In the genomic region with DNA sequence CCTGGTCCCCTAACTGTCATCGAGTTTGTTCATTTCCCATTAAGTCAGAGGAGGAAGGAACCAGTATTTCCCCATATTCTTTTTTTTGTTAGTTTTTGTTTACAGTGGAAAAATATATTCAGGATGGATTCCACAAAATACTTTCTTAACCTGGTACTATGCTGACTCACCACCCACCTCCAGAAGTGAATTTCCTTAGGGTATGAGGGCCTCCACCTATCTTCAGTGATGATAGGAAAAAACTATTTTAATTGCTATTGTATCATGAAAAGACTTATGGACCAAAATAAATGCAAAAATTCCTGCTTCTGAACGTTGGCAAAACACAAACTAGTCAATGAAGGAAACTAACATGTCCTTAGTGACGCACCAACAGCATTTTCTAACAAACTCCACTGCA, we compare ENCODE assay signal across 22 cellular contexts.
DNase-seq lines count a peak whose midpoint lies in the region; ATAC-seq, FAIRE-seq and TF ChIP-seq lines count a peak whose summit lies in the region.
"Had no signal": no experiment of that assay in that cellular context is flagged by ENCODE, and none has a peak within 500 bp of the region (broad histone marks: within the 10 kb centered on the region; RNA-seq: fewer than 3 reads in every experiment).

No MANE protein-coding gene starts in this region.

- in situ Hi-C loops in mammary epithelial cell (cut with MboI; ENCODE audit: low sequenced_read_pairs in 2 of 2) = loop anchor here in 1 of 2 donors (25.0 kb wide), 1 partner anchor 1110 kb away; no protein-coding TSS in a partner anchor
- in situ Hi-C loops in GM13977 (cut with MboI; ENCODE audit: low pct_unique_long_range_greater_than_20kb, low sequenced_read_pairs, unreplicated experiment) = no loop called here

- FAIRE-seq in pancreas (lab: Jason Lieb, UNC) (no peak), RCC 7860 (lab: Jason Lieb, UNC) (no peak)
- FAIRE-seq: A549, D721Med, G401.6, GM12891, GM18507, H1 had no signal

- no TSS peak for BruUV-seq in mammary epithelial cell (replicated peaks; lab: Mats Ljungman, UMichigan)

- intact Hi-C loops in mammary epithelial cell (cut with micrococcal nuclease) = no loop called here
- intact Hi-C loops in breast epithelium (cut with DNase I; ENCODE audit: low total_unique reads) = no loop called here
- intact Hi-C loops in pancreas (cut with DNase I) = no loop called here
- intact Hi-C loops in heart left ventricle (cut with DNase I) = loop anchor here in 1 of 10 donors (10.0 kb wide), 1 partner anchor 1113 kb away; no protein-coding TSS in a partner anchor

- H3K36me3 ChIP-seq in mammary epithelial cell (ENCODE audit: insufficient read depth, low read length) = no peaks in the 10 kb centered on the region
- no peaks in the 10 kb centered on the region for H3K36me3 ChIP-seq in breast epithelium
- no peaks in the 10 kb centered on the region for H3K36me3 ChIP-seq in pancreas
- no peaks in the 10 kb centered on the region for H3K36me3 ChIP-seq in heart left ventricle

- dilution Hi-C loops in mammary epithelial cell (cut with HindIII; ENCODE audit: low sequenced_read_pairs) = no loop called here

- H2AFZ ChIP-seq in mammary epithelial cell (ENCODE audit: low read depth, low read length) = no peak overlapping the region

- no peaks in the 10 kb centered on the region for H3K79me2 ChIP-seq in mammary epithelial cell (ENCODE audit: insufficient read depth, low read length)

- H3K4me1 ChIP-seq in mammary epithelial cell (ENCODE audit: insufficient read depth, low read length) (peaks cover 6% of the 10 kb centered on the region), breast epithelium (no peaks in the 10 kb centered on the region), pancreas (peaks cover 4 to 18% (median 17%) of the 10 kb centered on the region in 3 donors), heart left ventricle (peaks cover 0 to 11% (median 0%) of the 10 kb centered on the region in 12 donors)

- H3K27ac ChIP-seq in mammary epithelial cell (ENCODE audit: insufficient read depth, low read depth, low read length) = no peak overlapping the region
- no peak overlapping the region for H3K27ac ChIP-seq in breast epithelium
- H3K27ac ChIP-seq in pancreas = no peak overlapping the region
- no peak overlapping the region for H3K27ac ChIP-seq in heart left ventricle
- H3K27ac ChIP-seq: 22Rv1, A549, C4-2B, HL-60 had no signal

- no peak overlapping the region for H3K4me2 ChIP-seq in mammary epithelial cell (ENCODE audit: insufficient read depth, low read depth, low read length)
- H3K4me2 ChIP-seq: A549 had no signal

- no peak for TF ChIP-seq POLR2A in breast epithelium (IDR thresholded peaks at IDR 0.05)
- TF ChIP-seq POLR2A in heart left ventricle (IDR thresholded peaks at IDR 0.05) = no peak

- DNase-seq in mammary epithelial cell (peak; percentile 32), breast epithelium (ENCODE audit: low spot score in 2 of 2) (no peak), epithelial cell of esophagus (ENCODE audit: low read depth) (peak; percentile 38), omental fat pad (ENCODE audit: low spot score) (no peak), pancreas (no peak), RCC 7860 (ENCODE audit: low spot score) (no peak), heart left ventricle (no peak), GM13977 (ENCODE audit: low spot score) (no peak)
- DNase-seq: AML-193; Caco-2; CD4-positive, alpha-beta T cell; H9; IMR-90 had no signal

- H3K27me3 ChIP-seq in mammary epithelial cell (ENCODE audit: insufficient read depth, low read length) (no peaks in the 10 kb centered on the region), breast epithelium (no peaks in the 10 kb centered on the region), pancreas (no peaks in the 10 kb centered on the region), heart left ventricle (no peaks in the 10 kb centered on the region)

- TF ChIP-seq CTCF in mammary epithelial cell (conservative IDR thresholded peaks at IDR 0.05 in 1 of 2, IDR thresholded peaks at IDR 0.05 in 1 of 2; ENCODE audit: extremely low read depth in 1 of 2, insufficient read depth in 1 of 2, low read depth in 1 of 2, low read length in 2 of 2) = no peak
- no peak for TF ChIP-seq CTCF in breast epithelium (IDR thresholded peaks at IDR 0.05)
- no peak for TF ChIP-seq CTCF in epithelial cell of esophagus (IDR thresholded peaks at IDR 0.05; ENCODE audit: insufficient read depth, low read depth, low read length, missing control alignments)
- no peak for TF ChIP-seq CTCF in omental fat pad (IDR thresholded peaks at IDR 0.05)
- TF ChIP-seq CTCF in pancreas (IDR thresholded peaks at IDR 0.05) = no peak
- TF ChIP-seq CTCF in heart left ventricle (IDR thresholded peaks at IDR 0.05) = no peak
- TF ChIP-seq CTCF in GM13977 (IDR thresholded peaks at IDR 0.05; ENCODE audit: extremely low read depth, insufficient read depth, missing control alignments) = no peak

- 41% methylated on average over 3 of the region's 3 CpGs for WGBS in mammary epithelial cell (ENCODE audit: low coverage, missing lambda C conversion rate)
- 64 to 66% methylated on average over 3 of the region's 3 CpGs for WGBS in pancreas, 2 donors
- WGBS in heart left ventricle, 4 donors = 59 to 67% (median 62%) methylated on average over 3 of the region's 3 CpGs

- H3K4me3 ChIP-seq in mammary epithelial cell (replicated peaks in 1 of 3; ENCODE audit: insufficient read depth in 1 of 3, low read depth in 2 of 3, low read length in 3 of 3) = no peak overlapping the region
- no peak overlapping the region for H3K4me3 ChIP-seq in breast epithelium
- H3K4me3 ChIP-seq in epithelial cell of esophagus (ENCODE audit: low read length) = no peak overlapping the region
- no peak overlapping the region for H3K4me3 ChIP-seq in pancreas
- no peak overlapping the region for H3K4me3 ChIP-seq in heart left ventricle
- H3K4me3 ChIP-seq: A549 had no signal

- no peaks in the 10 kb centered on the region for H4K20me1 ChIP-seq in mammary epithelial cell (ENCODE audit: insufficient read depth, low read length)

- H3K9me3 ChIP-seq in mammary epithelial cell (replicated peaks; ENCODE audit: insufficient read depth, low read length) = no peaks in the 10 kb centered on the region
- H3K9me3 ChIP-seq in breast epithelium = no peaks in the 10 kb centered on the region
- no peaks in the 10 kb centered on the region for H3K9me3 ChIP-seq in pancreas
- H3K9me3 ChIP-seq in heart left ventricle = no peaks in the 10 kb centered on the region
- H3K9me3 ChIP-seq: A549, Caco-2 had no signal

- ATAC-seq in omental fat pad (ENCODE audit: low FRiP score) (peak; percentile 31), pancreas (no peak), heart left ventricle (no peak)
- ATAC-seq: A549 had no signal

- no peak overlapping the region for H3K9ac ChIP-seq in mammary epithelial cell (ENCODE audit: insufficient read depth, low read length)

- CTCF ChIA-PET in mammary epithelial cell (lab: Charles Lee; ENCODE audit: low non-redundant PET) = interaction anchor here (0.7 kb wide), 1 partner anchor 212 kb away, joined by 3 read pairs; no protein-coding TSS in a partner anchor

Comparison
In these comparisons a context has a peak if more than half of its experiments do, and no peak if none do; other contexts are left out.
1. DNase-seq: peak in mammary epithelial cell (single experiment) and epithelial cell of esophagus (single experiment); none in breast epithelium (0 of 2), omental fat pad (single experiment), pancreas (0 of 6), RCC 7860 (single experiment), heart left ventricle (0 of 5) and GM13977 (single experiment).